In the genomic region with DNA sequence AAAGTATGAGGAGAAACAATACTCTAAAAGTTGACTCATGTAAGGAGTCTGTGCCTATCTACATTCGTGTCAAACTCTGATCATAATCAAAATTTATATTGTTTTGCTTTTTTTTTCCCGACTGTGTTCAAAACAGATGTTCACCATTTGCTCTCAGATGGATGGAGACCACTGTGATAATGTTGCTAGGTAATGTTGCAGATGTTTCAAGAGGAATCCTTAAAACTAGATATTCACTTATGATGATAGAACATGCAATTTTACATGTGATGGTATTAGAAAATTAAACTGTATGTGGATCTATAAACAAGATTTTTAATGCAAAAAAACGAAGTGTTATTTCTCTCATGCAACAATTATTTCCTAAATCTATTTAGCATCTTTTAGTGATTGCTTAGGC, we compare ENCODE assay signal across 8 cellular contexts.
"Had no signal": no experiment of that assay in that cellular context is flagged by ENCODE, and none has a peak within 500 bp of the region (broad histone marks: within the 10 kb centered on the region; RNA-seq: fewer than 3 reads in every experiment).

No MANE protein-coding gene starts in this region.

- H3K4me3 ChIP-seq: GM12878 had no signal

- DNase-seq: GDM1, GF-D8 had no signal

- ATAC-seq: GM12878 had no signal

- FAIRE-seq: G401.6, GM12878, GM12891, GM12892, GM18507, GM19239 had no signal
